ENCODE assay signal across 17 cellular contexts in genomic region chr2:128765822-128766221, GRCh38.
"Had no signal": no experiment of that assay in that cellular context is flagged by ENCODE, and none has a peak within 500 bp of the region (broad histone marks: within the 10 kb centered on the region; RNA-seq: fewer than 3 reads in every experiment).

No MANE protein-coding gene starts in this region.

- H3K36me3 ChIP-seq: cardiac muscle cell, colonic mucosa, gastroesophageal sphincter, right lobe of liver had no signal

- H3K4me1 ChIP-seq: colonic mucosa, gastroesophageal sphincter, right lobe of liver had no signal

- DNase-seq: activated CD4-positive, alpha-beta memory T cell treated with anti-CD3 and anti-CD28 coated beads for 36 hours; activated CD4-positive, alpha-beta T cell treated with anti-CD3 and anti-CD28 coated beads for 1 hour; activated naive CD8-positive, alpha-beta T cell treated with anti-CD3 and anti-CD28 coated beads, Interleukin-2, amount 50 U/mL, for 24 hours; activated T-cell treated with anti-CD3 and anti-CD28 coated beads, Interleukin-2, amount 50 U/mL, for 4 hours; colonic mucosa; effector memory CD8-positive, alpha-beta T cell; kidney; nucleus accumbens; right lobe of liver; stimulated activated CD4-positive, alpha-beta T cell treated with anti-CD3 and anti-CD28 coated beads, Interleukin-2, amount 100 ng/mL, for 48 hours had no signal

- H3K27me3 ChIP-seq: cardiac muscle cell, colonic mucosa, gastroesophageal sphincter, hepatocyte, right lobe of liver had no signal

- H3K4me1 Mint-ChIP-seq: activated naive CD8-positive, alpha-beta T cell treated with anti-CD3 and anti-CD28 coated beads, Interleukin-2, amount 50 U/mL, for 24 hours had no signal

- H3K4me2 ChIP-seq: hepatocyte had no signal

- H3K27ac Mint-ChIP-seq: activated CD4-positive, alpha-beta memory T cell treated with anti-CD3 and anti-CD28 coated beads for 36 hours; activated naive CD8-positive, alpha-beta T cell treated with anti-CD3 and anti-CD28 coated beads, Interleukin-2, amount 50 U/mL, for 24 hours; effector memory CD8-positive, alpha-beta T cell; mesothelial cell of epicardium; progenitor cell of endocrine pancreas; stimulated activated naive CD8-positive, alpha-beta T cell treated with anti-CD3 and anti-CD28 coated beads, Interleukin-15, Interleukin-2, amounts not matched to agents 100 ng/mL and 50 ng/mL, for 24 hours had no signal

- H2AFZ ChIP-seq: hepatocyte had no signal

- H3K9me3 ChIP-seq: colonic mucosa, right lobe of liver had no signal

- H3K36me3 Mint-ChIP-seq: activated CD4-positive, alpha-beta memory T cell treated with anti-CD3 and anti-CD28 coated beads for 36 hours had no signal

- ATAC-seq: activated naive CD8-positive, alpha-beta T cell treated with anti-CD3 and anti-CD28 coated beads, Interleukin-2, amount 50 U/mL, for 24 hours; activated T-cell treated with anti-CD3 and anti-CD28 coated beads, Interleukin-2, amount 50 U/mL, for 4 hours; effector memory CD8-positive, alpha-beta T cell; gastroesophageal sphincter; right lobe of liver had no signal

- H3K4me3 ChIP-seq: cardiac muscle cell, colonic mucosa, gastroesophageal sphincter, hepatocyte, right lobe of liver had no signal

- H3K27ac ChIP-seq: cardiac muscle cell, colonic mucosa, epithelial cell of prostate, gastroesophageal sphincter, hepatocyte, right lobe of liver had no signal

- H3K4me3 Mint-ChIP-seq: activated CD4-positive, alpha-beta memory T cell treated with anti-CD3 and anti-CD28 coated beads for 36 hours; activated naive CD8-positive, alpha-beta T cell treated with anti-CD3 and anti-CD28 coated beads, Interleukin-2, amount 50 U/mL, for 24 hours; activated T-cell treated with anti-CD3 and anti-CD28 coated beads, Interleukin-2, amount 50 U/mL, for 4 hours; effector memory CD8-positive, alpha-beta T cell; mesothelial cell of epicardium; stimulated activated naive CD8-positive, alpha-beta T cell treated with anti-CD3 and anti-CD28 coated beads, Interleukin-15, Interleukin-2, amounts not matched to agents 100 ng/mL and 50 ng/mL, for 24 hours had no signal

- H3K79me2 ChIP-seq: hepatocyte had no signal
